Comparison of ENCODE assay signal across 19 cellular contexts in genomic region chr2:61218076-61218816, GRCh38.
"Had no signal": no experiment of that assay in that cellular context is flagged by ENCODE, and none has a peak within 500 bp of the region (broad histone marks: within the 10 kb centered on the region; RNA-seq: fewer than 3 reads in every experiment).

No MANE protein-coding gene starts in this region.

- H3K4me3 ChIP-seq: pancreas, sigmoid colon, testis had no signal

- H3K9me3 Mint-ChIP-seq: mesothelial cell of epicardium; naive thymus-derived CD4-positive, alpha-beta T cell; stimulated activated naive CD8-positive, alpha-beta T cell treated with anti-CD3 and anti-CD28 coated beads, Interleukin-15, amount 100 ng/mL, for 72 hours had no signal

- H3K9me3 ChIP-seq: pancreas, sigmoid colon, testis had no signal

- H3K27me3 ChIP-seq: brain microvascular endothelial cell, pancreas, sigmoid colon, testis had no signal

- DNase-seq: activated CD4-positive, alpha-beta T cell treated with anti-CD3 and anti-CD28 coated beads, Interleukin-2, amount 50 U/mL, for 1 hour; activated CD8-positive, alpha-beta memory T cell treated with anti-CD3 and anti-CD28 coated beads for 24 hours; activated naive CD4-positive, alpha-beta T cell; activated naive CD8-positive, alpha-beta T cell treated with anti-CD3 and anti-CD28 coated beads, Interleukin-2, amount 10 ng/mL, durations not matched to agents 7 days and 5 days; anterior cingulate cortex; brain microvascular endothelial cell; cerebellar nuclear complex; dermis blood vessel endothelial cell; erythroblast; hypothalamus; naive thymus-derived CD4-positive, alpha-beta T cell; pancreas; sigmoid colon; stimulated activated CD4-positive, alpha-beta T cell treated with anti-CD3 and anti-CD28 coated beads, Interleukin-1b, Interleukin-23, amount 100 ng/mL, for 48 hours; stimulated activated naive CD8-positive, alpha-beta T cell treated with anti-CD3 and anti-CD28 coated beads, Interleukin-15, amount 100 ng/mL, for 72 hours; SW 1271; testis had no signal

- H3K4me1 ChIP-seq: pancreas, sigmoid colon, testis had no signal

- H3K27me3 Mint-ChIP-seq: activated naive CD8-positive, alpha-beta T cell treated with anti-CD3 and anti-CD28 coated beads, Interleukin-2, amount 10 ng/mL, durations not matched to agents 7 days and 5 days; naive thymus-derived CD4-positive, alpha-beta T cell; stimulated activated naive CD8-positive, alpha-beta T cell treated with anti-CD3 and anti-CD28 coated beads, Interleukin-15, amount 100 ng/mL, for 72 hours had no signal

- H3K4me3 Mint-ChIP-seq: activated naive CD8-positive, alpha-beta T cell treated with anti-CD3 and anti-CD28 coated beads, Interleukin-2, amount 10 ng/mL, durations not matched to agents 7 days and 5 days; mesothelial cell of epicardium; naive thymus-derived CD4-positive, alpha-beta T cell; stimulated activated naive CD8-positive, alpha-beta T cell treated with anti-CD3 and anti-CD28 coated beads, Interleukin-15, amount 100 ng/mL, for 72 hours had no signal

- ATAC-seq: activated CD4-positive, CD25-positive, alpha-beta regulatory T cell treated with anti-CD3 and anti-CD28 coated beads, Interleukin-2, amount 50 U/mL, for 24 hours; naive thymus-derived CD4-positive, alpha-beta T cell; stimulated activated naive CD8-positive, alpha-beta T cell treated with anti-CD3 and anti-CD28 coated beads, Interleukin-15, amount 100 ng/mL, for 72 hours had no signal

- H3K27ac Mint-ChIP-seq: activated naive CD8-positive, alpha-beta T cell treated with anti-CD3 and anti-CD28 coated beads, Interleukin-2, amount 10 ng/mL, durations not matched to agents 7 days and 5 days; mesothelial cell of epicardium had no signal

- H3K4me1 Mint-ChIP-seq: mesothelial cell of epicardium; stimulated activated naive CD8-positive, alpha-beta T cell treated with anti-CD3 and anti-CD28 coated beads, Interleukin-15, amount 100 ng/mL, for 72 hours had no signal

- H3K27ac ChIP-seq: brain microvascular endothelial cell, pancreas, sigmoid colon, testis had no signal
